Comparison of ENCODE assay signal across 20 cellular contexts in genomic region chr4:83686166-83686565, GRCh38.
DNase-seq lines count a peak whose midpoint lies in the region; ATAC-seq and TF ChIP-seq lines count a peak whose summit lies in the region.
"Had no signal": no experiment of that assay in that cellular context is flagged by ENCODE, and none has a peak within 500 bp of the region (broad histone marks: within the 10 kb centered on the region; RNA-seq: fewer than 3 reads in every experiment).

No MANE protein-coding gene starts in this region.

- CTCF ChIA-PET in AG04449 (lab: Yijun Ruan, JAX), result interaction anchor here (1.0 kb wide), 1 partner anchor 41 kb away, joined by 3 read pairs; no protein-coding TSS in a partner anchor

- no peak for ATAC-seq in activated CD4-positive, CD25-positive, alpha-beta regulatory T cell treated with anti-CD3 and anti-CD28 coated beads, Interleukin-2, amount 50 U/mL, for 24 hours
- ATAC-seq in left lobe of liver (no peak), HG03039 (IDR thresholded peaks at IDR 0.05; ENCODE audit: unreplicated experiment) (no peak)
- ATAC-seq: A549, left lung, mucosa of descending colon, Panc1 had no signal

- TF ChIP-seq CTCF in AG04449 (IDR thresholded peaks at IDR 0.05; ENCODE audit: insufficient read depth, low read length, missing control alignments) (no peak), fibroblast of mammary gland (conservative IDR thresholded peaks at IDR 0.05; ENCODE audit: control insufficient read depth, insufficient read depth, low read depth, low read length) (no peak)

- POLR2A ChIA-PET in AG04449 (lab: Yijun Ruan, JAX), result no interaction called here

- no peak overlapping the region for H3K4me3 ChIP-seq in AG04449 (ENCODE audit: low read depth, low read length)
- no peak overlapping the region for H3K4me3 ChIP-seq in fibroblast of mammary gland (ENCODE audit: control insufficient read depth, low read depth, low read length)
- H3K4me3 ChIP-seq: A549, left lung, mucosa of descending colon, suprapubic skin had no signal

- peak; percentile 9 for DNase-seq in AG04449 (ENCODE audit: low read depth, low spot score)
- DNase-seq in H4 (ENCODE audit: low spot score), result peak; percentile 8
- DNase-seq in RPMI7951 (ENCODE audit: low read depth), result peak; percentile 50
- peak; percentile 20 for DNase-seq in fibroblast of mammary gland (ENCODE audit: low read depth)
- no peak for DNase-seq in left lobe of liver (ENCODE audit: low spot score)
- no peak for DNase-seq in central memory CD4-positive, alpha-beta T cell
- DNase-seq: activated CD4-positive, alpha-beta T cell treated with anti-CD3 and anti-CD28 coated beads for 1 hour; activated naive CD8-positive, alpha-beta T cell treated with anti-CD3 and anti-CD28 coated beads for 36 hours; CD4-positive, CD25-positive, alpha-beta regulatory T cell; left lung; MM.1S; mucosa of descending colon; NCI-H1694; NCI-H345; stimulated activated CD4-positive, alpha-beta T cell treated with anti-CD3 and anti-CD28 coated beads, Interleukin-12 subunit alpha, Interleukin-12 subunit beta, amount 100 ng/mL, for 4 hours had no signal

Comparison
In these comparisons a context has a peak if more than half of its experiments do, and no peak if none do; other contexts are left out.
1. DNase-seq: peak in AG04449 (single experiment), H4 (single experiment), RPMI7951 (single experiment) and fibroblast of mammary gland (single experiment); none in left lobe of liver (single experiment) and central memory CD4-positive, alpha-beta T cell (single experiment).